ENCODE assay signal across 10 cellular contexts in genomic region chr6:35600659-35601125, GRCh38.
DNase-seq lines count a peak whose midpoint lies in the region; ATAC-seq and TF ChIP-seq lines count a peak whose summit lies in the region.
"Had no signal": no experiment of that assay in that cellular context is flagged by ENCODE, and none has a peak within 500 bp of the region (broad histone marks: within the 10 kb centered on the region; RNA-seq: fewer than 3 reads in every experiment).

No MANE protein-coding gene starts in this region.

- H3K36me3 Mint-ChIP-seq in activated CD8-positive, alpha-beta T cell treated with anti-CD3 and anti-CD28 coated beads, Interleukin-2, amount 10 ng/mL, durations not matched to agents 7 days and 5 days (ENCODE audit: low read depth), result peaks cover 33% of the 10 kb centered on the region

- no peak for TF ChIP-seq RAD21 in HCT116 (IDR thresholded peaks at IDR 0.05; ENCODE audit: low read depth)

- H3K9me3 Mint-ChIP-seq in activated CD8-positive, alpha-beta T cell treated with anti-CD3 and anti-CD28 coated beads, Interleukin-2, amount 10 ng/mL, durations not matched to agents 7 days and 5 days (ENCODE audit: insufficient read depth), result no peaks in the 10 kb centered on the region
- H3K9me3 Mint-ChIP-seq: brain had no signal

- peaks cover 11% of the 10 kb centered on the region for H3K79me2 ChIP-seq in HCT116 (ENCODE audit: insufficient read depth, low read length)

- H3K27me3 ChIP-seq in HCT116 (ENCODE audit: insufficient read depth, low read length) (no peaks in the 10 kb centered on the region), foreskin keratinocyte (no peaks in the 10 kb centered on the region), skeletal muscle satellite cell (ENCODE audit: control insufficient read depth, insufficient read depth, low read length) (no peaks in the 10 kb centered on the region)

- 0 out of 2 replicates have a peak overlapping the region, but pooled peaks have one; percentile 7 for H3K9ac ChIP-seq in HCT116 (ENCODE audit: low read length)
- peak overlapping the region; percentile 84 for H3K9ac ChIP-seq in skeletal muscle satellite cell (ENCODE audit: low read depth, low read length)

- H3K36me3 ChIP-seq in HCT116 (ENCODE audit: control insufficient read depth in 1 of 2, insufficient read depth in 2 of 2, low read length in 2 of 2) (no peaks in the 10 kb centered on the region), skeletal muscle satellite cell (ENCODE audit: insufficient read depth, low read length) (peaks cover 31% of the 10 kb centered on the region)

- H3K4me3 Mint-ChIP-seq in activated CD8-positive, alpha-beta T cell treated with anti-CD3 and anti-CD28 coated beads, Interleukin-2, amount 10 ng/mL, durations not matched to agents 7 days and 5 days, result peak overlapping the region; percentile 64

- H3K4me1 Mint-ChIP-seq in activated CD8-positive, alpha-beta T cell treated with anti-CD3 and anti-CD28 coated beads, Interleukin-2, amount 10 ng/mL, durations not matched to agents 7 days and 5 days (ENCODE audit: low read depth), result peaks cover 64% of the 10 kb centered on the region

- H3K4me1 ChIP-seq in HCT116 (ENCODE audit: control insufficient read depth in 1 of 2, insufficient read depth in 2 of 2, low read length in 2 of 2), result peaks cover 90 to 91% of the 10 kb centered on the region in 2 experiments
- H3K4me1 ChIP-seq in foreskin keratinocyte, result peaks cover 64% of the 10 kb centered on the region
- H3K4me1 ChIP-seq in skeletal muscle satellite cell (ENCODE audit: control insufficient read depth, insufficient read depth, low read length), result peaks cover 87% of the 10 kb centered on the region

- intact Hi-C loops in HCT116 (cut with micrococcal nuclease), result no loop called here

- peak overlapping the region; percentile 80 for H3K27ac Mint-ChIP-seq in activated CD8-positive, alpha-beta T cell treated with anti-CD3 and anti-CD28 coated beads, Interleukin-2, amount 10 ng/mL, durations not matched to agents 7 days and 5 days

- no peak for DNase-seq in HCT116 (ENCODE audit: low read depth, low spot score)
- DNase-seq in activated CD8-positive, alpha-beta T cell treated with anti-CD3 and anti-CD28 coated beads, Interleukin-2, amount 10 ng/mL, durations not matched to agents 7 days and 5 days, result no peak
- DNase-seq in foreskin keratinocyte, result no peak
- DNase-seq in ureter (ENCODE audit: low spot score), result no peak
- no peak for DNase-seq in stimulated activated CD4-positive, alpha-beta T cell treated with anti-CD3 and anti-CD28 coated beads, Interleukin-2, amount 100 ng/mL, for 24 hours
- DNase-seq in cortex of kidney (lab: John Stamatoyannopoulos, UW), result no peak

- no peaks in the 10 kb centered on the region for H3K27me3 Mint-ChIP-seq in activated CD8-positive, alpha-beta T cell treated with anti-CD3 and anti-CD28 coated beads, Interleukin-2, amount 10 ng/mL, durations not matched to agents 7 days and 5 days (ENCODE audit: low read depth)

- RAD21 ChIA-PET in HCT116 (lab: Charles Lee; ENCODE audit: low non-redundant PET in 1 of 2, low total read pairs in 2 of 2, uncharacterized antibody in 2 of 2, unreplicated experiment in 2 of 2), result interaction anchor here in 1 of 2 experiments (0.6 kb wide), 1 partner anchor 10 kb away, joined by 3 read pairs; no protein-coding TSS in a partner anchor

- H3K4me3 ChIP-seq in HCT116 (replicated peaks in 1 of 2; ENCODE audit: low read depth in 1 of 2, low read length in 2 of 2) (no peak overlapping the region), skeletal muscle satellite cell (ENCODE audit: low read length) (peak overlapping the region; percentile 33)
- H3K4me3 ChIP-seq: lung had no signal

- H3K27ac ChIP-seq in HCT116 (ENCODE audit: low read depth, low read length) (peak overlapping the region; percentile 78), foreskin keratinocyte (peak overlapping the region; percentile 58)

- BruUV-seq in HCT116 (replicated peaks; lab: Mats Ljungman, UMichigan), result no TSS peak

- H4K20me1 ChIP-seq in HCT116 (ENCODE audit: insufficient read depth), result peaks cover 3% of the 10 kb centered on the region; the same call in 1 of the 2 replicates

- no peaks in the 10 kb centered on the region for H3K9me3 ChIP-seq in HCT116 (ENCODE audit: control insufficient read depth in 1 of 2, insufficient read depth in 1 of 2, low read depth in 1 of 2, low read length in 2 of 2)
- no peaks in the 10 kb centered on the region for H3K9me3 ChIP-seq in skeletal muscle satellite cell (replicated peaks; ENCODE audit: low read length)

- POLR2A ChIA-PET in HCT116 (lab: Charles Lee), result interaction anchor here (2.0 kb wide), 1 partner anchor 9 kb away, joined by 6 read pairs; no protein-coding TSS in a partner anchor
- POLR2A ChIA-PET in activated CD8-positive, alpha-beta T cell treated with anti-CD3 and anti-CD28 coated beads, Interleukin-2, amount 10 ng/mL, durations not matched to agents 7 days and 5 days (lab: Charles Lee), result interaction anchor here (1.0 to 2.6 kb wide), 4 partner anchors 9 to 130 kb away, joined by 4 to 13 read pairs (median 5); no protein-coding TSS in a partner anchor

- H3K4me2 ChIP-seq in HCT116 (ENCODE audit: low read length), result peak overlapping the region; percentile 56
- peak overlapping the region; percentile 76 for H3K4me2 ChIP-seq in skeletal muscle satellite cell (ENCODE audit: low read length)

- H2AFZ ChIP-seq in HCT116 (ENCODE audit: low read depth, low read length, poor library complexity, severe bottlenecking), result no peak overlapping the region

- no peak for TF ChIP-seq CTCF in HCT116 (IDR thresholded peaks at IDR 0.05 in 2 of 3, conservative IDR thresholded peaks at IDR 0.05 in 1 of 3; ENCODE audit: borderline replicate concordance in 1 of 3, insufficient read depth in 1 of 3, low read depth in 2 of 3, low read length in 2 of 3)
- TF ChIP-seq CTCF in foreskin keratinocyte (conservative IDR thresholded peaks at IDR 0.05), result no peak

- no peak for TF ChIP-seq POLR2A in HCT116 (IDR thresholded peaks at IDR 0.05; ENCODE audit: borderline replicate concordance, extremely low read depth, insufficient read depth, insufficient read length)

- CTCF ChIA-PET in HCT116 (lab: Charles Lee), result interaction anchor here (1.2 kb wide), 1 partner anchor 10 kb away, joined by 3 read pairs; no protein-coding TSS in a partner anchor
- CTCF ChIA-PET in activated CD8-positive, alpha-beta T cell treated with anti-CD3 and anti-CD28 coated beads, Interleukin-2, amount 10 ng/mL, durations not matched to agents 7 days and 5 days (lab: Charles Lee), result interaction anchor here (0.6 to 6.4 kb wide), 12 partner anchors 10 to 512 kb away, joined by 3 to 62 read pairs (median 6); partner anchors contain the start of gene ARMC12

- no peak for ATAC-seq in HCT116
- no peak for ATAC-seq in activated CD8-positive, alpha-beta T cell treated with anti-CD3 and anti-CD28 coated beads, Interleukin-2, amount 10 ng/mL, durations not matched to agents 7 days and 5 days
- no peak for ATAC-seq in foreskin keratinocyte
- ATAC-seq in HG02588 (IDR thresholded peaks at IDR 0.05; ENCODE audit: unreplicated experiment), result no peak

- no peaks in the 10 kb centered on the region for H3K9me2 ChIP-seq in HCT116 (ENCODE audit: insufficient read depth)

TF ChIP-seq in HCT116, 20 proteins besides CTCF, POLR2A, EP300 and RAD21:
- TF ChIP-seq CBX3 (IDR thresholded peaks at IDR 0.05; ENCODE audit: low read depth), result no peak
- no peak for TF ChIP-seq EZH2phosphoT487 (IDR thresholded peaks at IDR 0.05; ENCODE audit: borderline replicate concordance)
- TF ChIP-seq SRF (IDR thresholded peaks at IDR 0.05; ENCODE audit: low read depth), result no peak
- TF ChIP-seq YY1 (IDR thresholded peaks at IDR 0.05; ENCODE audit: extremely low read depth, insufficient replicate concordance, low read depth, low read length), result no peak
- TF ChIP-seq CEBPB (IDR thresholded peaks at IDR 0.05; ENCODE audit: low read depth), result no peak
- no peak for TF ChIP-seq POLR2AphosphoS5 (IDR thresholded peaks at IDR 0.05; ENCODE audit: low read depth, low read length)
- TF ChIP-seq ELF1 (IDR thresholded peaks at IDR 0.05; ENCODE audit: borderline replicate concordance, low read depth), result no peak
- TF ChIP-seq SIN3A (IDR thresholded peaks at IDR 0.05; ENCODE audit: low read depth), result no peak
- no peak for TF ChIP-seq REST (IDR thresholded peaks at IDR 0.05; ENCODE audit: low read depth)
